18 cellular contexts compared by ENCODE assay signal in the genomic region with DNA sequence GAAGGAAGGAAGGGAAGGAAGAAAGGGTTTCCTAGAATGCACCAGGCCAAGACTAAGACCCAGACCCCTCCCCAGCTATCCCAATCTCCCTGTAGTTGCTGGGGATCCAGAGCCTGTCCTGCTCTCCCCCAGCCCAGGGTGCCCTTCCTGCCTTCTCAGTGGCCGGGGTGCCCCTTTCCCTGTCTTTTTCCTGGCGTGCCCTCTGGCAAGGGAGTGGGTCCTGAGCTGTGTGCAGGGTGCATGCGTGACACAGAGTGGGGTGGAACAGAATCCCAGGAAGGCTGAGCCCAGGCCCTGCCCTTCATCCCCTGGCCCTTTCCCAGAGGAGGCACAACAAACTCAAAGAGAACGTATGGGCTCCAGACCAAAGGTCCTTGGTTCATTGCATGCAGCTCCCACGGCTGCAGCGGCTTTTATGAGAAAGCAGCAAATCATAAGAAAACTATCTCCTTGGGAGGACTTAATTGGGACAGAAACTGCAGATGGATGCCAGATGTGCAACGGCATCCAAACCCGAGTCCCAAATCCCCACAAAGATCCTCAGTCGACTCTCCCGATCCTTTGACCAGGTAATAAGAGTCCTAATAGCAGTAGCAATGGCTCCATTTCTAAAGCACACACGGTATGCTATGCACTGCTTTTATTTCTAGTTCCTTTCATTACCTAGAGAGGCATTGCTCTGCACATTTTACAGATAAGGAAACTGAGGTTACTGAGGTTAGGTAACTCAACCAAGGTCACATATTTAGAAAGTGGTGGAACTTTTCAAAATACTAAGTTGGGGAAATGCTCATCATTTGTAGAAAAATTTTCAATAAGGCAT. TPM values are rescaled to one million over a fixed set of nuclear protein-coding genes. Genes with fewer than 3 reads are reported as not detected.
A peak's percentile ranks its signal among the peaks of the same experiment; 100 is the strongest.
DNase-seq lines count a peak whose midpoint lies in the region; ATAC-seq, FAIRE-seq and TF ChIP-seq lines count a peak whose summit lies in the region.
"Had no signal": no experiment of that assay in that cellular context is flagged by ENCODE, and none has a peak within 500 bp of the region (broad histone marks: within the 10 kb centered on the region; RNA-seq: fewer than 3 reads in every experiment).

No MANE protein-coding gene starts in this region.

- no peaks in the 10 kb centered on the region for H3K36me3 ChIP-seq in adipocyte (ENCODE audit: control insufficient read depth, insufficient read depth, low read length, severe bottlenecking)
- H3K36me3 ChIP-seq: SJSA1 had no signal

- no peaks in the 10 kb centered on the region for H3K9me3 ChIP-seq in adipocyte (ENCODE audit: control insufficient read depth, low read length)
- H3K9me3 ChIP-seq: SJSA1 had no signal

- H3K36me3 Mint-ChIP-seq in T-helper 1 cell treated with Interleukin-12 subunit alpha and Interleukin-12 subunit beta and Interleukin-4 antibody, amounts not matched to agents 30 μg/mL and 1 μg/mL, for 36 hours (ENCODE audit: low read depth), result peaks cover 4% of the 10 kb centered on the region
- H3K36me3 Mint-ChIP-seq in nephron (ENCODE audit: low read depth), result no peaks in the 10 kb centered on the region
- H3K36me3 Mint-ChIP-seq: naive B cell had no signal

- peaks cover 69% of the 10 kb centered on the region for H3K4me1 Mint-ChIP-seq in T-helper 1 cell treated with Interleukin-12 subunit alpha and Interleukin-12 subunit beta and Interleukin-4 antibody, amounts not matched to agents 30 μg/mL and 1 μg/mL, for 36 hours (ENCODE audit: low read depth)
- peaks cover 31% of the 10 kb centered on the region for H3K4me1 Mint-ChIP-seq in nephron

- peak overlapping the region; percentile 53 for H3K4me3 Mint-ChIP-seq in T-helper 1 cell treated with Interleukin-12 subunit alpha and Interleukin-12 subunit beta and Interleukin-4 antibody, amounts not matched to agents 30 μg/mL and 1 μg/mL, for 36 hours
- H3K4me3 Mint-ChIP-seq in nephron, result peak overlapping the region in 2 of 3 experiments; percentile 12 to 13

- DNase-seq in T-helper 1 cell (no peak), GM19239 (ENCODE audit: insufficient read length, low spot score) (no peak), adipocyte (ENCODE audit: low read depth) (peak; percentile 62), left lobe of liver (ENCODE audit: low spot score) (no peak), NCI-H1694 (lab: John Stamatoyannopoulos, UW) (no peak), NCI-H69 (lab: John Stamatoyannopoulos, UW) (no peak)
- DNase-seq: amniotic stem cell; cortex of kidney; DMS53; Karpas-422; naive B cell; NCI-H2081; NK-92 treated with Interleukin-12 subunit alpha and Interleukin-12 subunit beta, amount 100 ng/mL, for 24 hours had no signal

- peaks cover 4% of the 10 kb centered on the region for H3K9me3 Mint-ChIP-seq in T-helper 1 cell treated with Interleukin-12 subunit alpha and Interleukin-12 subunit beta and Interleukin-4 antibody, amounts not matched to agents 30 μg/mL and 1 μg/mL, for 36 hours
- no peaks in the 10 kb centered on the region for H3K9me3 Mint-ChIP-seq in nephron
- H3K9me3 Mint-ChIP-seq: naive B cell had no signal

- peak; percentile 58 for FAIRE-seq in GM19239 (lab: Jason Lieb, UNC)

- H3K4me3 ChIP-seq in adipocyte (ENCODE audit: low read length), result no peak overlapping the region
- H3K4me3 ChIP-seq: SJSA1 had no signal

- no peaks in the 10 kb centered on the region for H3K27me3 ChIP-seq in adipocyte (replicated peaks; ENCODE audit: control insufficient read depth, insufficient read depth, low read length)
- H3K27me3 ChIP-seq: SJSA1 had no signal

- H3K4me1 ChIP-seq in adipocyte (ENCODE audit: control insufficient read depth, insufficient read depth, low read length), result peaks cover 25% of the 10 kb centered on the region

- H3K27me3 Mint-ChIP-seq in T-helper 1 cell treated with Interleukin-12 subunit alpha and Interleukin-12 subunit beta and Interleukin-4 antibody, amounts not matched to agents 30 μg/mL and 1 μg/mL, for 36 hours (ENCODE audit: low read depth), result no peaks in the 10 kb centered on the region
- peaks cover 10% of the 10 kb centered on the region for H3K27me3 Mint-ChIP-seq in nephron (ENCODE audit: low read depth)

- no peak for ATAC-seq in left lobe of liver
- ATAC-seq: sciatic nerve had no signal

- H3K9ac ChIP-seq in adipocyte (ENCODE audit: low read length), result no peak overlapping the region

- no peak for TF ChIP-seq CTCF in nephron (IDR thresholded peaks at IDR 0.05; ENCODE audit: unreplicated experiment in 3 of 3)

- peak overlapping the region; percentile 81 for H3K27ac Mint-ChIP-seq in T-helper 1 cell treated with Interleukin-12 subunit alpha and Interleukin-12 subunit beta and Interleukin-4 antibody, amounts not matched to agents 30 μg/mL and 1 μg/mL, for 36 hours
- H3K27ac Mint-ChIP-seq in nephron, result peak overlapping the region; percentile 84 to 94 (median 92)
- H3K27ac Mint-ChIP-seq: naive B cell had no signal

RNA-seq across cellular contexts. Expression of a gene that starts 12.7 kb away (rescaled TPM):
- total RNA-seq in left lobe of liver, result 18.9 TPM

RNA-seq across cellular contexts. Expression of a gene that starts 18.7 kb away (rescaled TPM):
- total RNA-seq in left lobe of liver, result 0.43 TPM
- total RNA-seq: SJSA1, temporal lobe had no signal
